In the genomic region with DNA sequence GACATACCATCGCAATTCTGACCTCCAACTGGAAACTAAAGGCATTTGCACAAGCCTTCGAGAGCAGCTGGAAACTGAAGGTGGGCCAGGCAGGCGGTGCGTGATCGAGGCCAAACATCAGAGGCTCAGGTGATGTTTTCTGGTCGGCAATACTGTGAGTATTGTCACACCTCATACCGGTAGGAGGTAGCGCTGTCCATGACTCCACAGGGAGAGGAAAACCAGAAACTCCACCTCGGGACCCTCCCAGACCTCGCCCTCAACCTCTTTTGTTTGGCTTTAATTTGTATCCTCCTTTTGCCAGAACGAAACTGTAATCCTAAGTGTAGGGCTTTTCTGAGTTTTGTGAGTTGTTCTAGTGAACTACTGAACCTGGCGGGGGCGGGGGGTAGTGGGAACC, we compare ENCODE assay signal across 25 cellular contexts. TPM values are rescaled to one million over a fixed set of nuclear protein-coding genes. Genes with fewer than 3 reads are reported as not detected.
DNase-seq lines count a peak whose midpoint lies in the region; ATAC-seq, FAIRE-seq and TF ChIP-seq lines count a peak whose summit lies in the region.
"Had no signal": no experiment of that assay in that cellular context is flagged by ENCODE, and none has a peak within 500 bp of the region (broad histone marks: within the 10 kb centered on the region; RNA-seq: fewer than 3 reads in every experiment).

No MANE protein-coding gene starts in this region.

- TF ChIP-seq RAD21 in GM12878 (IDR thresholded peaks at IDR 0.05; ENCODE audit: insufficient read depth, low read depth, low read length), result no peak

- H4K20me1 ChIP-seq in OCI-LY1 (ENCODE audit: insufficient read depth, low read length) (no peaks in the 10 kb centered on the region), GM12878 (ENCODE audit: control insufficient read depth, insufficient read depth) (no peaks in the 10 kb centered on the region)

- H3K4me3 ChIP-seq in OCI-LY1 (ENCODE audit: low read depth, low read length, poor library complexity, severe bottlenecking), result peak overlapping the region; percentile 40
- H3K4me3 ChIP-seq in GM12878, result no peak overlapping the region
- H3K4me3 ChIP-seq: dorsolateral prefrontal cortex, lung, sigmoid colon, upper lobe of left lung had no signal

- RAD21 ChIA-PET in GM12878 (lab: Charles Lee; ENCODE audit: unreplicated experiment), result interaction anchor here (0.9 to 8.6 kb wide), 5 partner anchors 14 to 161 kb away, joined by 4 to 99 read pairs (median 46); no protein-coding TSS in a partner anchor

- H3K4me2 ChIP-seq in OCI-LY1 (ENCODE audit: low read length), result peak overlapping the region; percentile 62
- peak overlapping the region; percentile 58 for H3K4me2 ChIP-seq in GM12878 (ENCODE audit: control insufficient read depth, insufficient read depth)

- POLR2A ChIA-PET in GM12878 (lab: Charles Lee), result interaction anchor here (0.8 to 1.3 kb wide), 7 partner anchors 9 to 162 kb away, joined by 3 to 5 read pairs (median 3); no protein-coding TSS in a partner anchor
- POLR2A ChIA-PET in activated CD8-positive, alpha-beta T cell treated with anti-CD3 and anti-CD28 coated beads for 36 hours (lab: Charles Lee), result no interaction called here

- no peak for TF ChIP-seq EP300 in GM12878 (IDR thresholded peaks at IDR 0.05; ENCODE audit: borderline replicate concordance in 1 of 2, control insufficient read depth in 1 of 2, low read depth in 2 of 2, low read length in 2 of 2)

- BruUV-seq in GM12878 (replicated peaks; lab: Mats Ljungman, UMichigan), result no TSS peak

- H3K4me1 ChIP-seq in OCI-LY1 (ENCODE audit: insufficient read depth, low read length, severe bottlenecking) (peaks cover 70% of the 10 kb centered on the region), GM12878 (ENCODE audit: control insufficient read depth, insufficient read depth, low read length) (peaks cover 47% of the 10 kb centered on the region)
- H3K4me1 ChIP-seq: sigmoid colon had no signal

- CTCF ChIA-PET in activated CD8-positive, alpha-beta memory T cell treated with anti-CD3 and anti-CD28 coated beads, Interleukin-2, amount 10 ng/mL, durations not matched to agents 7 days and 5 days (lab: Charles Lee), result no interaction called here
- CTCF ChIA-PET in GM12878 (lab: Yijun Ruan, JAX), result interaction anchor here (0.9 to 1.5 kb wide), 5 partner anchors 49 to 243 kb away, joined by 3 to 5 read pairs (median 3); no protein-coding TSS in a partner anchor
- CTCF ChIA-PET in activated CD8-positive, alpha-beta T cell treated with anti-CD3 and anti-CD28 coated beads for 36 hours (lab: Charles Lee), result no interaction called here

- H2AFZ ChIP-seq in OCI-LY1 (ENCODE audit: low read length) (no peak overlapping the region), GM12878 (ENCODE audit: control insufficient read depth, low read depth, low read length) (no peak overlapping the region)

- no peak overlapping the region for H3K4me3 Mint-ChIP-seq in activated CD8-positive, alpha-beta memory T cell treated with anti-CD3 and anti-CD28 coated beads, Interleukin-2, amount 10 ng/mL, durations not matched to agents 7 days and 5 days
- peak overlapping the region; percentile 66 for H3K4me3 Mint-ChIP-seq in stimulated activated memory B cell treated with anti-CD40 and anti-IgM and Interleukin-4, amounts not matched to agents 10 μg/mL and 1 μg/mL and 100 μg/mL, for 72 hours
- H3K4me3 Mint-ChIP-seq in activated CD8-positive, alpha-beta T cell treated with anti-CD3 and anti-CD28 coated beads for 36 hours, result no peak overlapping the region
- H3K4me3 Mint-ChIP-seq: central memory CD8-positive, alpha-beta T cell had no signal

- peak overlapping the region; percentile 4 for H3K27ac Mint-ChIP-seq in activated CD8-positive, alpha-beta memory T cell treated with anti-CD3 and anti-CD28 coated beads, Interleukin-2, amount 10 ng/mL, durations not matched to agents 7 days and 5 days
- peak overlapping the region; percentile 89 for H3K27ac Mint-ChIP-seq in stimulated activated memory B cell treated with anti-CD40 and anti-IgM and Interleukin-4, amounts not matched to agents 10 μg/mL and 1 μg/mL and 100 μg/mL, for 72 hours
- no peak overlapping the region for H3K27ac Mint-ChIP-seq in activated CD8-positive, alpha-beta T cell treated with anti-CD3 and anti-CD28 coated beads for 36 hours

- no peaks in the 10 kb centered on the region for H3K9me3 ChIP-seq in OCI-LY1 (ENCODE audit: low read length)
- no peaks in the 10 kb centered on the region for H3K9me3 ChIP-seq in GM12878 (replicated peaks; ENCODE audit: control insufficient read depth, insufficient read depth, low read length)
- H3K9me3 ChIP-seq: sigmoid colon, upper lobe of left lung had no signal

- peaks cover 15% of the 10 kb centered on the region; the same call in 1 of the 2 replicates for H3F3A ChIP-seq in OCI-LY1 (ENCODE audit: insufficient read depth, low read length)

- peaks cover 39% of the 10 kb centered on the region for H3K4me1 Mint-ChIP-seq in activated CD8-positive, alpha-beta memory T cell treated with anti-CD3 and anti-CD28 coated beads, Interleukin-2, amount 10 ng/mL, durations not matched to agents 7 days and 5 days
- H3K4me1 Mint-ChIP-seq in stimulated activated memory B cell treated with anti-CD40 and anti-IgM and Interleukin-4, amounts not matched to agents 10 μg/mL and 1 μg/mL and 100 μg/mL, for 72 hours, result peaks cover 52% of the 10 kb centered on the region
- H3K4me1 Mint-ChIP-seq in activated CD8-positive, alpha-beta T cell treated with anti-CD3 and anti-CD28 coated beads for 36 hours (ENCODE audit: low read depth), result peaks cover 12% of the 10 kb centered on the region

- FAIRE-seq in GM12878 (lab: Jason Lieb, UNC), result no peak
- FAIRE-seq: kidney had no signal

- TF ChIP-seq POLR2A in GM12878 (IDR thresholded peaks at IDR 0.05; ENCODE audit: low read depth, low read length), result no peak

- H3K36me3 Mint-ChIP-seq in activated CD8-positive, alpha-beta memory T cell treated with anti-CD3 and anti-CD28 coated beads, Interleukin-2, amount 10 ng/mL, durations not matched to agents 7 days and 5 days, result peaks cover 14% of the 10 kb centered on the region
- peaks cover 12% of the 10 kb centered on the region for H3K36me3 Mint-ChIP-seq in stimulated activated memory B cell treated with anti-CD40 and anti-IgM and Interleukin-4, amounts not matched to agents 10 μg/mL and 1 μg/mL and 100 μg/mL, for 72 hours
- H3K36me3 Mint-ChIP-seq in activated CD8-positive, alpha-beta T cell treated with anti-CD3 and anti-CD28 coated beads for 36 hours (ENCODE audit: low read depth), result no peaks in the 10 kb centered on the region

- no peak for ATAC-seq in activated CD8-positive, alpha-beta memory T cell treated with anti-CD3 and anti-CD28 coated beads, Interleukin-2, amount 10 ng/mL, durations not matched to agents 7 days and 5 days
- ATAC-seq in GM12878, result no peak
- no peak for ATAC-seq in stimulated activated memory B cell treated with anti-CD40 and anti-IgM and Interleukin-4, amounts not matched to agents 10 μg/mL and 1 μg/mL and 100 μg/mL, for 72 hours
- no peak for ATAC-seq in activated CD8-positive, alpha-beta T cell treated with anti-CD3 and anti-CD28 coated beads for 36 hours
- ATAC-seq: T-helper 17 cell had no signal

- H3K79me2 ChIP-seq in OCI-LY1 (ENCODE audit: insufficient read depth, low read length) (no peaks in the 10 kb centered on the region), GM12878 (ENCODE audit: control insufficient read depth, insufficient read depth, low read length) (peaks cover 37% of the 10 kb centered on the region)

- no peaks in the 10 kb centered on the region for H3K9me3 Mint-ChIP-seq in activated CD8-positive, alpha-beta memory T cell treated with anti-CD3 and anti-CD28 coated beads, Interleukin-2, amount 10 ng/mL, durations not matched to agents 7 days and 5 days (ENCODE audit: low read depth)
- no peaks in the 10 kb centered on the region for H3K9me3 Mint-ChIP-seq in stimulated activated memory B cell treated with anti-CD40 and anti-IgM and Interleukin-4, amounts not matched to agents 10 μg/mL and 1 μg/mL and 100 μg/mL, for 72 hours
- H3K9me3 Mint-ChIP-seq in activated CD8-positive, alpha-beta T cell treated with anti-CD3 and anti-CD28 coated beads for 36 hours, result no peaks in the 10 kb centered on the region
- H3K9me3 Mint-ChIP-seq: central memory CD8-positive, alpha-beta T cell had no signal

- no peaks in the 10 kb centered on the region for H3K27me3 Mint-ChIP-seq in activated CD8-positive, alpha-beta memory T cell treated with anti-CD3 and anti-CD28 coated beads, Interleukin-2, amount 10 ng/mL, durations not matched to agents 7 days and 5 days
- no peaks in the 10 kb centered on the region for H3K27me3 Mint-ChIP-seq in stimulated activated memory B cell treated with anti-CD40 and anti-IgM and Interleukin-4, amounts not matched to agents 10 μg/mL and 1 μg/mL and 100 μg/mL, for 72 hours
- peaks cover 2% of the 10 kb centered on the region for H3K27me3 Mint-ChIP-seq in activated CD8-positive, alpha-beta T cell treated with anti-CD3 and anti-CD28 coated beads for 36 hours
- H3K27me3 Mint-ChIP-seq: central memory CD8-positive, alpha-beta T cell; T-helper 17 cell had no signal

- H3K27ac ChIP-seq in OCI-LY1 (ENCODE audit: low read depth, low read length, poor library complexity, severe bottlenecking) (peak overlapping the region; percentile 88), GM12878 (ENCODE audit: control insufficient read depth, insufficient read depth) (peak overlapping the region; percentile 73)
- H3K27ac ChIP-seq: sigmoid colon, upper lobe of left lung had no signal

- no peaks in the 10 kb centered on the region for H3K9me2 ChIP-seq in OCI-LY1 (ENCODE audit: low read depth, low read length)

- no peaks in the 10 kb centered on the region for H3K27me3 ChIP-seq in OCI-LY1 (ENCODE audit: insufficient read depth, low read length)
- H3K27me3 ChIP-seq in GM12878 (replicated peaks in 1 of 2; ENCODE audit: control insufficient read depth in 2 of 2, insufficient read depth in 2 of 2, low read length in 1 of 2), result no peaks in the 10 kb centered on the region
- H3K27me3 ChIP-seq: dorsolateral prefrontal cortex, sigmoid colon, upper lobe of left lung had no signal

- WGBS in GM12878 (ENCODE audit: insufficient coverage, insufficient replicate concordance, low lambda C conversion rate, missing lambda C conversion rate), result 87% methylated on average over 13 of the region's 13 CpGs

- no peak for DNase-seq in activated CD8-positive, alpha-beta memory T cell treated with anti-CD3 and anti-CD28 coated beads, Interleukin-2, amount 10 ng/mL, durations not matched to agents 7 days and 5 days
- DNase-seq in activated CD8-positive, alpha-beta memory T cell treated with anti-CD3 and anti-CD28 coated beads for 24 hours, result no peak
- DNase-seq in GM12878 (ENCODE audit: low read depth, low spot score), result no peak
- DNase-seq in NCI-H1436 treated with DMSO at 0.1 percent for 48 hours (lab: John Stamatoyannopoulos, UW), result no peak
- DNase-seq in MV-4-11 (lab: John Stamatoyannopoulos, UW), result no peak
- no peak for DNase-seq in activated CD8-positive, alpha-beta T cell treated with anti-CD3 and anti-CD28 coated beads for 36 hours
- DNase-seq: 8988T; activated CD4-positive, alpha-beta T cell treated with anti-CD3 and anti-CD28 coated beads, Interleukin-2, amount 50 U/mL, for 1 hour; activated CD8-positive, alpha-beta memory T cell treated with anti-CD3 and anti-CD28 coated beads, Interleukin-2, amount 50 U/mL, for 4 hours; activated effector memory CD4-positive, alpha-beta T cell treated with Interleukin-2 at 50 U/mL for 16 hours; dorsolateral prefrontal cortex; KG1; kidney; NCI-H146; sigmoid colon; T-helper 17 cell; upper lobe of left lung had no signal

- SMC1A ChIA-PET in GM12878 (lab: Charles Lee; ENCODE audit: uncharacterized antibody, unreplicated experiment), result interaction anchor here (0.8 to 1.8 kb wide), 10 partner anchors 10 to 251 kb away, joined by 3 to 6 read pairs (median 4); no protein-coding TSS in a partner anchor

- in situ Hi-C loops in GM12878 (cut with MboI), result no loop called here

- peak overlapping the region; percentile 28; the same call in 1 of the 2 replicates for H3K9ac ChIP-seq in OCI-LY1 (ENCODE audit: low read length)
- peak overlapping the region; percentile 33 for H3K9ac ChIP-seq in GM12878 (ENCODE audit: control insufficient read depth, insufficient read depth, low read length)

- H3K36me3 ChIP-seq in OCI-LY1 (ENCODE audit: insufficient read depth, low read length) (peaks cover 25% of the 10 kb centered on the region; the same call in 1 of the 2 replicates), GM12878 (ENCODE audit: control insufficient read depth in 2 of 2, insufficient read depth in 2 of 2, low read length in 1 of 2) (peaks cover 0 to 32% of the 10 kb centered on the region in 2 experiments; a peak in 2 of 4 replicates)

- intact Hi-C loops in GM12878 (cut with micrococcal nuclease; ENCODE audit: unreplicated experiment), result loop anchor here (2.0 kb wide), 1 partner anchor 49 kb away; no protein-coding TSS in a partner anchor
- intact Hi-C loops in activated CD8-positive, alpha-beta T cell treated with anti-CD3 and anti-CD28 coated beads for 36 hours (cut with micrococcal nuclease), result no loop called here

- no peak for TF ChIP-seq CTCF in OCI-LY1 (IDR thresholded peaks at IDR 0.05; ENCODE audit: low read length)
- no peak for TF ChIP-seq CTCF in GM12878 (IDR thresholded peaks at IDR 0.05 in 2 of 3, conservative IDR thresholded peaks at IDR 0.05 in 1 of 3; ENCODE audit: control insufficient read depth in 2 of 3, extremely low read depth in 1 of 3, insufficient read depth in 1 of 3, low read depth in 3 of 3, low read length in 3 of 3)
- TF ChIP-seq CTCF in activated CD8-positive, alpha-beta T cell treated with anti-CD3 and anti-CD28 coated beads for 36 hours (IDR thresholded peaks at IDR 0.05), result no peak

RNA-seq across cellular contexts. Expression of a gene that starts 43.6 kb away (rescaled TPM):
- total RNA-seq in activated CD8-positive, alpha-beta memory T cell treated with anti-CD3 and anti-CD28 coated beads, Interleukin-2, amount 10 ng/mL, durations not matched to agents 7 days and 5 days, result not detected
- not detected in 2 replicates for total RNA-seq in GM12878 (2013; cell fraction: nucleolus; rRNA removed)
- total RNA-seq in GM12878 (2014; rRNA removed) (not detected in 2 replicates), GM12878 (2014; rRNA removed; fragmentation: Illumina TruSeq; extraction: Trizol) (not detected in 2 replicates), GM12878 (2021) (not detected in 2 replicates)
- 0.20 TPM for polyA plus RNA-seq in GM12878 (2011; ENCODE audit: low read depth)
- polyA plus RNA-seq in GM12878 (2011; rRNA removed) (not detected in 2 replicates), GM12878 (2014; fragmentation: Illumina TruSeq; extraction: Trizol) (not detected in 2 replicates), GM12878 (2014; fragmentation: Nextera tagmentation; extraction: Ambion mirVana) (not detected), GM12878 (2014; rRNA removed) (not detected in 2 replicates), GM12878 (2016; fragmentation: Nextera tagmentation; extraction: Ambion mirVana) (under 1 TPM; 0.33 to 0.66 TPM)
- polyA plus RNA-seq in GM12878 (2011; cell fraction: cytosol; rRNA removed), result not detected in 2 replicates
- not detected in 2 replicates for polyA plus RNA-seq in GM12878 (2011; cell fraction: nucleus; rRNA removed)
- 0.63 and 0.64 TPM in 2 replicates for polyA plus RNA-seq in GM12878 (2012)
- not detected in 2 replicates for polyA minus RNA-seq in GM12878 (2011; rRNA and poly(A)+ RNA removed)
- polyA minus RNA-seq in GM12878 (2011; cell fraction: cytosol; rRNA and poly(A)+ RNA removed), result not detected in 2 replicates
- not detected in 2 replicates for polyA minus RNA-seq in GM12878 (2011; cell fraction: nucleus; rRNA and poly(A)+ RNA removed)
- not detected for total RNA-seq in activated CD8-positive, alpha-beta T cell treated with anti-CD3 and anti-CD28 coated beads for 36 hours
- total RNA-seq: dorsolateral prefrontal cortex, endothelial cell of umbilical vein, kidney, lung, NCI-H460, posterior vena cava, RPMI7951, sigmoid colon, T-helper 17 cell had no signal
- polyA plus RNA-seq: endothelial cell of umbilical vein, sigmoid colon had no signal
